ENCODE assay signal across 23 cellular contexts in genomic region chr12:79360936-79361335, GRCh38.
"Had no signal": no experiment of that assay in that cellular context is flagged by ENCODE, and none has a peak within 500 bp of the region (broad histone marks: within the 10 kb centered on the region; RNA-seq: fewer than 3 reads in every experiment).

No MANE protein-coding gene starts in this region.

- H3K4me3 Mint-ChIP-seq: activated CD4-positive, alpha-beta memory T cell treated with anti-CD3 and anti-CD28 coated beads for 36 hours; activated CD4-positive, alpha-beta T cell treated with anti-CD3 and anti-CD28 coated beads, Interleukin-2, amount 10 ng/mL, durations not matched to agents 24 days and 14 days; activated T-cell treated with anti-CD3 and anti-CD28 coated beads, Interleukin-2, amount 50 U/mL, for 4 hours; activated T-helper 17 cell treated with anti-CD3 and anti-CD28 coated beads, Interleukin-2, amount 50 U/mL, for 72 hours; immature natural killer cell; naive B cell; nephron progenitor cell; stimulated activated naive CD8-positive, alpha-beta T cell treated with anti-CD3 and anti-CD28 coated beads, Interleukin-15, Interleukin-2, amounts not matched to agents 100 ng/mL and 50 ng/mL, for 24 hours had no signal

- H3K4me1 Mint-ChIP-seq: activated CD4-positive, alpha-beta T cell treated with anti-CD3 and anti-CD28 coated beads, Interleukin-2, amount 10 ng/mL, durations not matched to agents 24 days and 14 days; activated T-helper 17 cell treated with anti-CD3 and anti-CD28 coated beads, Interleukin-2, amount 50 U/mL, for 72 hours; immature natural killer cell; naive B cell; nephron progenitor cell had no signal

- ATAC-seq: activated T-cell treated with anti-CD3 and anti-CD28 coated beads, Interleukin-2, amount 50 U/mL, for 4 hours; activated T-helper 17 cell treated with anti-CD3 and anti-CD28 coated beads, Interleukin-2, amount 50 U/mL, for 72 hours; gastroesophageal sphincter; left colon; pancreas; right cardiac atrium had no signal

- DNase-seq: activated CD4-positive, alpha-beta memory T cell treated with anti-CD3 and anti-CD28 coated beads for 36 hours; activated CD4-positive, alpha-beta T cell treated with anti-CD3 and anti-CD28 coated beads, Interleukin-2, amount 10 ng/mL, durations not matched to agents 24 days and 14 days; activated CD4-positive, CD25-positive, alpha-beta regulatory T cell treated with anti-CD3 and anti-CD28 coated beads, Interleukin-2, amount 50 U/mL, for 72 hours; activated gamma-delta T cell treated with Interleukin-2 at 50 U/mL for 16 hours; activated naive CD4-positive, alpha-beta T cell treated with anti-CD3 and anti-CD28 coated beads, Interleukin-2, amount 50 U/mL, for 16 hours; activated T-cell treated with anti-CD3 and anti-CD28 coated beads, Interleukin-2, amount 50 U/mL, for 4 hours; cerebellar nuclear complex; colonic mucosa; effector CD8-positive, alpha-beta T cell; immature natural killer cell; kidney; left colon; mammary epithelial cell; naive B cell; nephron progenitor cell; pancreas; right cardiac atrium; stimulated activated CD4-positive, alpha-beta T cell treated with anti-CD3 and anti-CD28 coated beads, Interleukin-2, amount 100 ng/mL, for 48 hours; T-helper 2 cell; upper lobe of left lung had no signal

- H3K27ac Mint-ChIP-seq: activated CD4-positive, alpha-beta memory T cell treated with anti-CD3 and anti-CD28 coated beads for 36 hours; activated CD4-positive, alpha-beta T cell treated with anti-CD3 and anti-CD28 coated beads, Interleukin-2, amount 10 ng/mL, durations not matched to agents 24 days and 14 days; activated T-helper 17 cell treated with anti-CD3 and anti-CD28 coated beads, Interleukin-2, amount 50 U/mL, for 72 hours; immature natural killer cell; naive B cell; nephron progenitor cell; stimulated activated naive CD8-positive, alpha-beta T cell treated with anti-CD3 and anti-CD28 coated beads, Interleukin-15, Interleukin-2, amounts not matched to agents 100 ng/mL and 50 ng/mL, for 24 hours had no signal

- H3K27me3 Mint-ChIP-seq: activated CD4-positive, alpha-beta memory T cell treated with anti-CD3 and anti-CD28 coated beads for 36 hours; activated CD4-positive, alpha-beta T cell treated with anti-CD3 and anti-CD28 coated beads, Interleukin-2, amount 10 ng/mL, durations not matched to agents 24 days and 14 days; activated T-helper 17 cell treated with anti-CD3 and anti-CD28 coated beads, Interleukin-2, amount 50 U/mL, for 72 hours; stimulated activated naive CD8-positive, alpha-beta T cell treated with anti-CD3 and anti-CD28 coated beads, Interleukin-15, Interleukin-2, amounts not matched to agents 100 ng/mL and 50 ng/mL, for 24 hours had no signal

- H3K9me3 Mint-ChIP-seq: activated CD4-positive, alpha-beta memory T cell treated with anti-CD3 and anti-CD28 coated beads for 36 hours; activated CD4-positive, alpha-beta T cell treated with anti-CD3 and anti-CD28 coated beads, Interleukin-2, amount 10 ng/mL, durations not matched to agents 24 days and 14 days; activated T-cell treated with anti-CD3 and anti-CD28 coated beads, Interleukin-2, amount 50 U/mL, for 4 hours; naive B cell; nephron progenitor cell; stimulated activated naive CD8-positive, alpha-beta T cell treated with anti-CD3 and anti-CD28 coated beads, Interleukin-15, Interleukin-2, amounts not matched to agents 100 ng/mL and 50 ng/mL, for 24 hours had no signal

- H3K36me3 Mint-ChIP-seq: activated CD4-positive, alpha-beta memory T cell treated with anti-CD3 and anti-CD28 coated beads for 36 hours; naive B cell had no signal
